In the genomic region with DNA sequence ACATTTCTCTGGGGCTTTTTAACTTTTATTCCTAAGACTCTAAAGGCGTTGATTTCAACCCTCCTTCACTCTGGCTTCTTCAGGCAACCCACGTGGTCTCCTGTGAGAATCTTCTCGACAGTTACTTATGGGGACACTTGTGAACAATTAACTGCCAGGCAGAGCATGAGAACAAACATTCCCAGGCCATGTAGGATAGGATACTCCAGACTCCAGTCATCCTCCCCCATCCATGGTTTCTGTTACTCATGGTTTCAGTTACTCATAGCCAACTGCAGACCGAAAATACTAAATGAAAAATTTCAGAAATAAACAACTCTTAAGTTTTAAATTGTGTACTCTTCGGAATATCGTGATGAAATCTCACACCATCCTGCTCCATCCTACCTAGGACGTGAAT, we compare ENCODE assay signal across 18 cellular contexts. TPM values are rescaled to one million over a fixed set of nuclear protein-coding genes. Genes with fewer than 3 reads are reported as not detected.
DNase-seq lines count a peak whose midpoint lies in the region; ATAC-seq and TF ChIP-seq lines count a peak whose summit lies in the region.
"Had no signal": no experiment of that assay in that cellular context is flagged by ENCODE, and none has a peak within 500 bp of the region (broad histone marks: within the 10 kb centered on the region; RNA-seq: fewer than 3 reads in every experiment).

No MANE protein-coding gene starts in this region.

- no peak for TF ChIP-seq CTCF in endothelial cell (IDR thresholded peaks at IDR 0.05; ENCODE audit: unreplicated experiment)
- TF ChIP-seq CTCF in heart right ventricle (IDR thresholded peaks at IDR 0.05) = no peak
- no peak for TF ChIP-seq CTCF in uterus (IDR thresholded peaks at IDR 0.05)

- H3K27ac Mint-ChIP-seq in CD4-positive, CD25-positive, alpha-beta regulatory T cell = peak overlapping the region; percentile 54 to 97 (median 95)
- H3K27ac Mint-ChIP-seq in T-cell = peak overlapping the region; percentile 86 to 95
- H3K27ac Mint-ChIP-seq in endothelial cell (ENCODE audit: unreplicated experiment) = peak overlapping the region; percentile 52
- H3K27ac Mint-ChIP-seq: stimulated activated naive B cell treated with anti-CD40 and anti-IgM and Interleukin-4, amounts not matched to agents 10 μg/mL and 1 μg/mL and 100 μg/mL, for 72 hours had no signal

- H3K27me3 Mint-ChIP-seq in CD4-positive, CD25-positive, alpha-beta regulatory T cell = no peaks in the 10 kb centered on the region
- no peaks in the 10 kb centered on the region for H3K27me3 Mint-ChIP-seq in T-cell
- peaks cover 22% of the 10 kb centered on the region for H3K27me3 Mint-ChIP-seq in endothelial cell (ENCODE audit: unreplicated experiment)
- H3K27me3 Mint-ChIP-seq: stimulated activated naive B cell treated with anti-CD40 and anti-IgM and Interleukin-4, amounts not matched to agents 10 μg/mL and 1 μg/mL and 100 μg/mL, for 72 hours had no signal

- 90 to 94% methylated on average over 7 of the region's 7 CpGs for WGBS in heart right ventricle, 2 donors

- TF ChIP-seq POLR2A in uterus (IDR thresholded peaks at IDR 0.05) = no peak

- H3K4me3 ChIP-seq in CD4-positive, CD25-positive, alpha-beta regulatory T cell (ENCODE audit: low read depth, low read length) = no peak overlapping the region
- H3K4me3 ChIP-seq in heart right ventricle (no peak overlapping the region), uterus (no peak overlapping the region)
- H3K4me3 ChIP-seq: coronary artery, esophagus squamous epithelium, pancreas, skin epidermis, vagina had no signal

- no peaks in the 10 kb centered on the region for H3K27me3 ChIP-seq in CD4-positive, CD25-positive, alpha-beta regulatory T cell (ENCODE audit: control insufficient read depth, insufficient read depth, low read length)
- H3K27me3 ChIP-seq in heart right ventricle (no peaks in the 10 kb centered on the region), uterus (no peaks in the 10 kb centered on the region)
- H3K27me3 ChIP-seq: esophagus squamous epithelium, pancreas, vagina had no signal

- CTCF ChIA-PET in T-cell (lab: Charles Lee) = interaction anchor here in 1 of 2 donors (0.6 kb wide), 1 partner anchor 63 kb away, joined by 12 read pairs; no protein-coding TSS in a partner anchor

- H3K27ac ChIP-seq in CD4-positive, CD25-positive, alpha-beta regulatory T cell (ENCODE audit: insufficient read depth, low read length, poor library complexity, severe bottlenecking) = peak overlapping the region; percentile 7
- no peak overlapping the region for H3K27ac ChIP-seq in heart right ventricle
- H3K27ac ChIP-seq in uterus = no peak overlapping the region
- H3K27ac ChIP-seq: coronary artery, esophagus squamous epithelium, pancreas, vagina, VCaP had no signal

- peaks cover 44% of the 10 kb centered on the region for H3K36me3 Mint-ChIP-seq in CD4-positive, CD25-positive, alpha-beta regulatory T cell
- H3K36me3 Mint-ChIP-seq in T-cell (peaks cover 42% of the 10 kb centered on the region), endothelial cell (ENCODE audit: low read depth, unreplicated experiment) (peaks cover 48% of the 10 kb centered on the region)

- H3K4me3 Mint-ChIP-seq in CD4-positive, CD25-positive, alpha-beta regulatory T cell = no peak overlapping the region
- H3K4me3 Mint-ChIP-seq in T-cell (peak overlapping the region in 1 of 3 donors; percentile 75), endothelial cell (ENCODE audit: unreplicated experiment) (no peak overlapping the region)
- H3K4me3 Mint-ChIP-seq: stimulated activated naive B cell treated with anti-CD40 and anti-IgM and Interleukin-4, amounts not matched to agents 10 μg/mL and 1 μg/mL and 100 μg/mL, for 72 hours had no signal

- no peaks in the 10 kb centered on the region for H3K9me3 ChIP-seq in CD4-positive, CD25-positive, alpha-beta regulatory T cell (ENCODE audit: control insufficient read depth in 2 of 2, low read length in 2 of 2)
- peaks cover 0 to under 1% (median 0%) of the 10 kb centered on the region in 11 donors for H3K9me3 ChIP-seq in heart right ventricle
- H3K9me3 ChIP-seq in uterus = no peaks in the 10 kb centered on the region
- H3K9me3 ChIP-seq: esophagus squamous epithelium, pancreas, vagina had no signal

- intact Hi-C loops in heart right ventricle (cut with DNase I) (no loop called here), uterus (cut with DNase I; ENCODE audit: low total_unique reads) (no loop called here)

- no peak for ATAC-seq in CD4-positive, CD25-positive, alpha-beta regulatory T cell (ENCODE audit: low read depth in 2 of 2)
- ATAC-seq in T-cell (replicated peaks in 1 of 4) (no peak), heart right ventricle (no peak)
- ATAC-seq: pancreas; SK-N-SH treated with all-trans-retinoic acid at 6 μM for 48 hours; stimulated activated naive B cell treated with anti-CD40 and anti-IgM and Interleukin-4, amounts not matched to agents 10 μg/mL and 1 μg/mL and 100 μg/mL, for 72 hours had no signal

- peaks cover 50% of the 10 kb centered on the region for H3K4me1 ChIP-seq in CD4-positive, CD25-positive, alpha-beta regulatory T cell (ENCODE audit: control insufficient read depth, insufficient read depth, low read length, poor library complexity, severe bottlenecking)
- peaks cover 0 to 59% (median 21%) of the 10 kb centered on the region in 9 donors for H3K4me1 ChIP-seq in heart right ventricle
- no peaks in the 10 kb centered on the region for H3K4me1 ChIP-seq in uterus
- H3K4me1 ChIP-seq: pancreas had no signal

- H3K9me3 Mint-ChIP-seq in CD4-positive, CD25-positive, alpha-beta regulatory T cell = peaks cover 0 to 5% (median 0%) of the 10 kb centered on the region in 7 donors
- H3K9me3 Mint-ChIP-seq in T-cell = peaks cover 0 to 5% (median 0%) of the 10 kb centered on the region in 3 donors
- no peaks in the 10 kb centered on the region for H3K9me3 Mint-ChIP-seq in endothelial cell (ENCODE audit: unreplicated experiment)
- H3K9me3 Mint-ChIP-seq: stimulated activated naive B cell treated with anti-CD40 and anti-IgM and Interleukin-4, amounts not matched to agents 10 μg/mL and 1 μg/mL and 100 μg/mL, for 72 hours had no signal

- DNase-seq in CD4-positive, CD25-positive, alpha-beta regulatory T cell = no peak
- peak; percentile 55 for DNase-seq in Daoy (ENCODE audit: low read depth)
- no peak for DNase-seq in T-cell
- no peak for DNase-seq in endothelial cell (ENCODE audit: low spot score)
- DNase-seq in dermis blood vessel endothelial cell = no peak
- no peak for DNase-seq in heart right ventricle
- no peak for DNase-seq in uterus
- no peak for DNase-seq in SIG-M5 (lab: John Stamatoyannopoulos, UW)
- DNase-seq: DMS153; esophagus squamous epithelium; pancreas; stimulated activated naive B cell treated with anti-CD40 and anti-IgM and Interleukin-4, amounts not matched to agents 10 μg/mL and 1 μg/mL and 100 μg/mL, for 72 hours had no signal

- peaks cover 38 to 90% (median 66%) of the 10 kb centered on the region in 4 donors for H3K4me1 Mint-ChIP-seq in CD4-positive, CD25-positive, alpha-beta regulatory T cell
- H3K4me1 Mint-ChIP-seq in T-cell (peaks cover 90 to 94% (median 91%) of the 10 kb centered on the region in 3 donors), endothelial cell (ENCODE audit: unreplicated experiment) (peaks cover 82% of the 10 kb centered on the region)

- H3K36me3 ChIP-seq in CD4-positive, CD25-positive, alpha-beta regulatory T cell (ENCODE audit: control insufficient read depth, insufficient read depth, low read length) = peaks cover 8% of the 10 kb centered on the region
- H3K36me3 ChIP-seq in heart right ventricle (peaks cover 0 to 73% (median 11%) of the 10 kb centered on the region in 9 donors), uterus (no peaks in the 10 kb centered on the region)
- H3K36me3 ChIP-seq: pancreas had no signal

- POLR2A ChIA-PET in T-cell (lab: Charles Lee) = no interaction called here

RNA-seq across cellular contexts. Expression of a gene that starts 19.5 kb away (rescaled TPM):
- total RNA-seq in CD4-positive, CD25-positive, alpha-beta regulatory T cell = 18.8 TPM
- polyA plus RNA-seq in CD4-positive, CD25-positive, alpha-beta regulatory T cell = 10 to 100 TPM in 2 of 4 donors, 1 to 10 TPM in 2; 8.5 to 19.1 (median 11.0) TPM
- 10.1 and 11.6 TPM in 2 replicates for total RNA-seq in Daoy (2014; rRNA removed; shearing (Covaris generic))
- 10 to 100 TPM in 3 of 5 donors, 1 to 10 TPM in 2; 3.0 to 16.4 (median 10.0) TPM for total RNA-seq in T-cell
- 5.4 TPM for total RNA-seq in endothelial cell (ENCODE audit: unreplicated experiment)
- 0.74 and 1.2 TPM in 2 replicates for total RNA-seq in dermis blood vessel endothelial cell
- total RNA-seq in heart right ventricle = 1 to 10 TPM in 2 of 10 donors, under 1 TPM in 8; 0.13 to 2.4 (median 0.29) TPM
- under 1 TPM; 0.22 to 0.54 TPM for polyA plus RNA-seq in heart right ventricle
- under 1 TPM in 2 of 4 donors, not detected in 2; 0.48 to 0.98 TPM for total RNA-seq in uterus
- total RNA-seq: NCI-H460 had no signal
